In the genomic region with DNA sequence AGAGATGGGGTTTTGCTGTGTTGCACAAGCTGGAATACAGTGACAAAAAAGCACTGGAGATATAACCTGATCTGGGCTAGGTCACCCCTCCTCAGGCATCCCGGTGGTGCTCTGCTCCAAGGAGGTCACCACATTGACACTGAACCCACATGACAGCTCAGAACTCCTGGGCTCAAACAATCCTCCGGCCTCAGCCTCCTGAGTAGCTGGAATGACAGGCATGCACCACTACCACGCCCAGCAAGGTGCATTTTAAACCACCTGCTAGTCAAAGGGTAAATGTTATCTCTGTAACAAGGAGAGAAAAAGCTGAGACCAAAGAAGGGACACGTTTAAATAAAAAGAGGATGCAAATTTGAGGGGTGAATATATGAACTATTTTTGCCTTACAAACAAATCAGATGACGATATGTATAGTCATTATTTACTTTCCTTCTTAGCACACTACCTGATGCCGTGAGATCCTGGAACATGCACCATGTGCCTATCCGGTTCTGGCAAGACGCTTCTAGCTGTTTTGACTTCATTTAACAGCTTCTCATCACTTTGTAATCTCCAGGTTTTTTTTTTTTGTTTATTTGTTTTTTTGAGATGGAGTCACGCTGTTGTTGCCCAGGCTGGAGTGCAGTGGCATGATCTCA, we compare ENCODE assay signal across 15 cellular contexts.
A peak's percentile ranks its signal among the peaks of the same experiment; 100 is the strongest.
DNase-seq lines count a peak whose midpoint lies in the region; ATAC-seq and TF ChIP-seq lines count a peak whose summit lies in the region.
"Had no signal": no experiment of that assay in that cellular context is flagged by ENCODE, and none has a peak within 500 bp of the region (broad histone marks: within the 10 kb centered on the region; RNA-seq: fewer than 3 reads in every experiment).

No MANE protein-coding gene starts in this region.

- H3K9me3 ChIP-seq in psoas muscle, result no peaks in the 10 kb centered on the region
- H3K9me3 ChIP-seq: ascending aorta, left lung, vagina had no signal

- peak; percentile 91 for DNase-seq in epithelial cell of esophagus (ENCODE audit: low read depth)
- no peak for DNase-seq in CD14-positive monocyte (ENCODE audit: low spot score)
- no peak for DNase-seq in chondrocyte (ENCODE audit: low spot score)
- DNase-seq in psoas muscle, result no peak
- DNase-seq in ureter (ENCODE audit: low spot score), result no peak
- DNase-seq: left lung had no signal

- ATAC-seq in GM18498 (IDR thresholded peaks at IDR 0.05; ENCODE audit: unreplicated experiment) (peak; percentile 43), GM21717 (IDR thresholded peaks at IDR 0.05; ENCODE audit: unreplicated experiment) (peak; percentile 72), HG03378 (IDR thresholded peaks at IDR 0.05; ENCODE audit: unreplicated experiment) (peak; percentile 65), psoas muscle (no peak)

- H3K36me3 ChIP-seq in psoas muscle (ENCODE audit: insufficient read depth in 1 of 2, low read depth in 1 of 2), result no peaks in the 10 kb centered on the region
- H3K36me3 ChIP-seq: vagina had no signal

- H3K36me3 Mint-ChIP-seq in CD14-positive monocyte (peaks cover 7 to 12% of the 10 kb centered on the region in 2 donors), chondrocyte (ENCODE audit: low read depth) (no peaks in the 10 kb centered on the region)
- H3K36me3 Mint-ChIP-seq: natural killer cell treated with Interleukin-12 subunit alpha and Interleukin-12 subunit beta and Interleukin-15 and Interleukin-18, amount 100 ng/mL, for 72 hours had no signal

- 79 to 86% (median 82%) methylated on average over 9 of the region's 9 CpGs for WGBS in psoas muscle, 3 donors

- H3K4me1 Mint-ChIP-seq in CD14-positive monocyte (peaks cover under 1% of the 10 kb centered on the region), chondrocyte (ENCODE audit: low read depth) (peaks cover 6% of the 10 kb centered on the region)
- H3K4me1 Mint-ChIP-seq: activated T-helper 17 cell treated with anti-CD3 and anti-CD28 coated beads, Interleukin-2, amount 50 U/mL, for 72 hours; B cell had no signal

- no peak overlapping the region for H3K27ac ChIP-seq in psoas muscle
- H3K27ac ChIP-seq: ascending aorta, left lung, vagina had no signal

- H3K27ac Mint-ChIP-seq in CD14-positive monocyte, result no peak overlapping the region
- H3K27ac Mint-ChIP-seq in chondrocyte (ENCODE audit: unreplicated experiment), result no peak overlapping the region
- H3K27ac Mint-ChIP-seq: activated T-helper 17 cell treated with anti-CD3 and anti-CD28 coated beads, Interleukin-2, amount 50 U/mL, for 72 hours; B cell; dendritic cell treated with granulocyte-macrophage colony-stimulating factor and Interleukin-4, amounts not matched to agents 40 ng/mL and 50 ng/mL, for 4 days; natural killer cell treated with Interleukin-12 subunit alpha and Interleukin-12 subunit beta and Interleukin-15 and Interleukin-18, amount 100 ng/mL, for 72 hours had no signal

- H3K9me3 Mint-ChIP-seq in CD14-positive monocyte, result peaks cover 0 to 2% (median 0%) of the 10 kb centered on the region in 7 donors
- no peaks in the 10 kb centered on the region for H3K9me3 Mint-ChIP-seq in chondrocyte (ENCODE audit: low read depth)
- H3K9me3 Mint-ChIP-seq: activated T-helper 17 cell treated with anti-CD3 and anti-CD28 coated beads, Interleukin-2, amount 50 U/mL, for 72 hours; dendritic cell treated with granulocyte-macrophage colony-stimulating factor and Interleukin-4, amounts not matched to agents 40 ng/mL and 50 ng/mL, for 4 days; natural killer cell treated with Interleukin-12 subunit alpha and Interleukin-12 subunit beta and Interleukin-15 and Interleukin-18, amount 100 ng/mL, for 72 hours had no signal

- no peak overlapping the region for H3K4me3 ChIP-seq in epithelial cell of esophagus (ENCODE audit: low read length)
- H3K4me3 ChIP-seq in psoas muscle, result no peak overlapping the region
- H3K4me3 ChIP-seq: ascending aorta, left lung, vagina had no signal

- TF ChIP-seq CTCF in epithelial cell of esophagus (IDR thresholded peaks at IDR 0.05; ENCODE audit: insufficient read depth, low read depth, low read length, missing control alignments) (no peak), CD14-positive monocyte (IDR thresholded peaks at IDR 0.05) (no peak), chondrocyte (IDR thresholded peaks at IDR 0.05) (no peak), psoas muscle (IDR thresholded peaks at IDR 0.05) (no peak)

- intact Hi-C loops in CD14-positive monocyte (cut with micrococcal nuclease) (loop anchor here (5.0 to 10.0 kb wide), 2 partner anchors 218 to 365 kb away; no protein-coding TSS in a partner anchor), psoas muscle (cut with DNase I) (loop anchor here (5.0 to 10.0 kb wide), 2 partner anchors 363 to 365 kb away; no protein-coding TSS in a partner anchor)

- H3K27me3 ChIP-seq in psoas muscle (ENCODE audit: insufficient read depth in 3 of 3, low read length in 2 of 3), result no peaks in the 10 kb centered on the region
- H3K27me3 ChIP-seq: ascending aorta, left lung, vagina had no signal

- H3K4me3 Mint-ChIP-seq in CD14-positive monocyte, result no peak overlapping the region
- H3K4me3 Mint-ChIP-seq in chondrocyte (ENCODE audit: unreplicated experiment), result no peak overlapping the region
- H3K4me3 Mint-ChIP-seq: activated T-helper 17 cell treated with anti-CD3 and anti-CD28 coated beads, Interleukin-2, amount 50 U/mL, for 72 hours; B cell; dendritic cell treated with granulocyte-macrophage colony-stimulating factor and Interleukin-4, amounts not matched to agents 40 ng/mL and 50 ng/mL, for 4 days; natural killer cell treated with Interleukin-12 subunit alpha and Interleukin-12 subunit beta and Interleukin-15 and Interleukin-18, amount 100 ng/mL, for 72 hours had no signal

- no peaks in the 10 kb centered on the region for H3K4me1 ChIP-seq in psoas muscle
- H3K4me1 ChIP-seq: ascending aorta, left lung, vagina had no signal

- H3K27me3 Mint-ChIP-seq in CD14-positive monocyte (ENCODE audit: low read depth in 3 of 3) (peaks cover 0 to 2% (median 1%) of the 10 kb centered on the region in 3 donors), chondrocyte (ENCODE audit: low read depth) (no peaks in the 10 kb centered on the region)
- H3K27me3 Mint-ChIP-seq: B cell; dendritic cell treated with granulocyte-macrophage colony-stimulating factor and Interleukin-4, amounts not matched to agents 40 ng/mL and 50 ng/mL, for 4 days had no signal

Comparison
In these comparisons a context has a peak if more than half of its experiments do, and no peak if none do; other contexts are left out.
1. ATAC-seq: peak in GM18498 (single experiment), GM21717 (single experiment) and HG03378 (single experiment); none in psoas muscle (0 of 4).